In genomic region chrX:19849433-19850190, GRCh38 we compare ENCODE assay signal across 9 cellular contexts. TPM values are rescaled to one million over a fixed set of nuclear protein-coding genes. Genes with fewer than 3 reads are reported as not detected.
DNase-seq lines count a peak whose midpoint lies in the region; ATAC-seq and TF ChIP-seq lines count a peak whose summit lies in the region.
"Had no signal": no experiment of that assay in that cellular context is flagged by ENCODE, and none has a peak within 500 bp of the region (broad histone marks: within the 10 kb centered on the region; RNA-seq: fewer than 3 reads in every experiment).

No MANE protein-coding gene starts in this region.

- H3K4me3 Mint-ChIP-seq in CD4-positive, alpha-beta T cell: peak overlapping the region; percentile 71
- peak overlapping the region in 2 of 3 donors; percentile 9 to 41 for H3K4me3 Mint-ChIP-seq in T-cell
- no peak overlapping the region for H3K4me3 Mint-ChIP-seq in WTC11

- peak overlapping the region; percentile 80 for H3K27ac Mint-ChIP-seq in CD4-positive, alpha-beta T cell
- H3K27ac Mint-ChIP-seq in T-cell: peak overlapping the region; percentile 74 to 80
- H3K27ac Mint-ChIP-seq in WTC11: no peak overlapping the region

- H3K9ac ChIP-seq in mammary epithelial cell (ENCODE audit: insufficient read depth, low read length): no peak overlapping the region

- H3K4me1 ChIP-seq in mammary epithelial cell (ENCODE audit: insufficient read depth, low read length): peaks cover 3% of the 10 kb centered on the region

- TF ChIP-seq CTCF in CD4-positive, alpha-beta T cell (IDR thresholded peaks at IDR 0.05): no peak
- TF ChIP-seq CTCF in mammary epithelial cell (conservative IDR thresholded peaks at IDR 0.05 in 1 of 2, IDR thresholded peaks at IDR 0.05 in 1 of 2; ENCODE audit: extremely low read depth in 1 of 2, insufficient read depth in 1 of 2, low read depth in 1 of 2, low read length in 2 of 2) (no peak), WTC11 (IDR thresholded peaks at IDR 0.05) (no peak)

- no peak overlapping the region for H2AFZ ChIP-seq in mammary epithelial cell (ENCODE audit: low read depth, low read length)

- H3K27me3 ChIP-seq in CD4-positive, alpha-beta T cell (ENCODE audit: control insufficient read depth, insufficient read depth, low read length): no peaks in the 10 kb centered on the region
- H3K27me3 ChIP-seq in mammary epithelial cell (ENCODE audit: insufficient read depth, low read length): no peaks in the 10 kb centered on the region

- no peaks in the 10 kb centered on the region for H4K20me1 ChIP-seq in mammary epithelial cell (ENCODE audit: insufficient read depth, low read length)

- in situ Hi-C loops in mammary epithelial cell (cut with MboI; ENCODE audit: low sequenced_read_pairs in 2 of 2): no loop called here

- BruUV-seq in mammary epithelial cell (replicated peaks; lab: Mats Ljungman, UMichigan): no TSS peak

- CTCF ChIA-PET in CD4-positive, alpha-beta T cell (lab: Charles Lee): interaction anchor here (0.7 to 1.3 kb wide), 2 partner anchors 34 to 246 kb away, joined by 3 to 4 read pairs; no protein-coding TSS in a partner anchor
- CTCF ChIA-PET in T-cell (lab: Charles Lee): interaction anchor here in 1 of 2 donors (0.9 kb wide), 1 partner anchor 14 kb away, joined by 3 read pairs; no protein-coding TSS in a partner anchor
- CTCF ChIA-PET in mammary epithelial cell (lab: Charles Lee; ENCODE audit: low non-redundant PET): no interaction called here
- CTCF ChIA-PET in WTC11 (lab: Charles Lee): interaction anchor here (0.7 kb wide), 1 partner anchor 34 kb away, joined by 3 read pairs; no protein-coding TSS in a partner anchor

- H3K36me3 ChIP-seq in mammary epithelial cell (ENCODE audit: insufficient read depth, low read length): no peaks in the 10 kb centered on the region

- no peak overlapping the region for H3K4me3 ChIP-seq in mammary epithelial cell (replicated peaks in 1 of 3; ENCODE audit: insufficient read depth in 1 of 3, low read depth in 2 of 3, low read length in 3 of 3)

- no peaks in the 10 kb centered on the region for H3K9me3 Mint-ChIP-seq in CD4-positive, alpha-beta T cell
- H3K9me3 Mint-ChIP-seq in T-cell (no peaks in the 10 kb centered on the region), WTC11 (no peaks in the 10 kb centered on the region)

- no peak for DNase-seq in CD4-positive, alpha-beta T cell
- DNase-seq in T-cell (no peak), mammary epithelial cell (no peak), WTC11 (ENCODE audit: low spot score) (no peak), DMS79 treated with DMSO at 0.1 percent for 48 hours (lab: John Stamatoyannopoulos, UW) (no peak), OCI-M2 (lab: John Stamatoyannopoulos, UW; ENCODE audit: unreplicated experiment) (no peak)
- DNase-seq: COR-L47 had no signal

- intact Hi-C loops in CD4-positive, alpha-beta T cell (cut with DNase I, micrococcal nuclease): no loop called here
- intact Hi-C loops in mammary epithelial cell (cut with micrococcal nuclease): no loop called here

- dilution Hi-C loops in mammary epithelial cell (cut with HindIII; ENCODE audit: low sequenced_read_pairs): no loop called here

- peaks cover 7% of the 10 kb centered on the region for H3K36me3 Mint-ChIP-seq in CD4-positive, alpha-beta T cell (ENCODE audit: low read depth)
- H3K36me3 Mint-ChIP-seq in T-cell: peaks cover 6% of the 10 kb centered on the region
- no peaks in the 10 kb centered on the region for H3K36me3 Mint-ChIP-seq in WTC11

- ATAC-seq in CD4-positive, alpha-beta T cell (ENCODE audit: poor library complexity): peak; percentile 40
- peak; percentile 82 for ATAC-seq in GM19395 (IDR thresholded peaks at IDR 0.05; ENCODE audit: unreplicated experiment)
- ATAC-seq in HG03095 (IDR thresholded peaks at IDR 0.05; ENCODE audit: unreplicated experiment): peak; percentile 75
- ATAC-seq in T-cell (replicated peaks in 1 of 4): no peak
- no peak for ATAC-seq in WTC11

- H3K4me2 ChIP-seq in mammary epithelial cell (ENCODE audit: insufficient read depth, low read depth, low read length): no peak overlapping the region

- H3K27me3 Mint-ChIP-seq in CD4-positive, alpha-beta T cell: no peaks in the 10 kb centered on the region
- H3K27me3 Mint-ChIP-seq in T-cell (no peaks in the 10 kb centered on the region), WTC11 (ENCODE audit: low read depth) (no peaks in the 10 kb centered on the region)

- no peak overlapping the region for H3K27ac ChIP-seq in CD4-positive, alpha-beta T cell (ENCODE audit: low read depth, low read length)
- no peak overlapping the region for H3K27ac ChIP-seq in mammary epithelial cell (ENCODE audit: insufficient read depth, low read depth, low read length)

- WGBS in mammary epithelial cell (ENCODE audit: low coverage, missing lambda C conversion rate): 81% methylated on average over 10 of the region's 10 CpGs

- H3K4me1 Mint-ChIP-seq in CD4-positive, alpha-beta T cell (ENCODE audit: low read depth): peaks cover 44% of the 10 kb centered on the region
- H3K4me1 Mint-ChIP-seq in T-cell (peaks cover 33 to 56% (median 35%) of the 10 kb centered on the region in 3 donors), WTC11 (peaks cover 7% of the 10 kb centered on the region)

- no peaks in the 10 kb centered on the region for H3K79me2 ChIP-seq in mammary epithelial cell (ENCODE audit: insufficient read depth, low read length)

- POLR2A ChIA-PET in CD4-positive, alpha-beta T cell (lab: Charles Lee): interaction anchor here (1.5 to 1.8 kb wide), 2 partner anchors 9 to 20 kb away, joined by 3 to 5 read pairs; no protein-coding TSS in a partner anchor
- POLR2A ChIA-PET in T-cell (lab: Charles Lee) (interaction anchor here (0.6 to 0.9 kb wide), 3 partner anchors 9 to 290 kb away, joined by 3 to 9 read pairs (median 9); no protein-coding TSS in a partner anchor), WTC11 (lab: Charles Lee) (no interaction called here)

- H3K9me3 ChIP-seq in CD4-positive, alpha-beta T cell (ENCODE audit: control insufficient read depth, low read length): no peaks in the 10 kb centered on the region
- peaks cover 9% of the 10 kb centered on the region for H3K9me3 ChIP-seq in mammary epithelial cell (replicated peaks; ENCODE audit: insufficient read depth, low read length)

TF ChIP-seq in WTC11, 78 proteins besides CTCF, POLR2A, EP300 and RAD21:
- no peak for TF ChIP-seq ZNF263 (CRISPR knock-in tag; IDR thresholded peaks at IDR 0.05; ENCODE audit: low read depth)
- no peak for TF ChIP-seq ZBTB43 (CRISPR knock-in tag; IDR thresholded peaks at IDR 0.05)
- no peak for TF ChIP-seq SMAD3 (CRISPR knock-in tag; IDR thresholded peaks at IDR 0.05; ENCODE audit: borderline replicate concordance)
- no peak for TF ChIP-seq SOX15 (CRISPR knock-in tag; IDR thresholded peaks at IDR 0.05)
- no peak for TF ChIP-seq TEAD1 (CRISPR knock-in tag; IDR thresholded peaks at IDR 0.05)
- no peak for TF ChIP-seq AFF4 (CRISPR knock-in tag; IDR thresholded peaks at IDR 0.05; ENCODE audit: borderline replicate concordance)
- TF ChIP-seq NR2C2 (CRISPR knock-in tag; IDR thresholded peaks at IDR 0.05): no peak
- TF ChIP-seq TCF7 (CRISPR knock-in tag; IDR thresholded peaks at IDR 0.05; ENCODE audit: low read depth): no peak
- TF ChIP-seq ATF1 (CRISPR knock-in tag; IDR thresholded peaks at IDR 0.05): no peak
- TF ChIP-seq CBFB (CRISPR knock-in tag; IDR thresholded peaks at IDR 0.05; ENCODE audit: low read depth): no peak
TF ChIP-seq in WTC11: peak in this region for 0.

RNA-seq across cellular contexts. Expression of gene SH3KBP1, which starts 37.8 kb away (rescaled TPM):
- total RNA-seq in CD4-positive, alpha-beta T cell: 10 to 100 TPM; 64.7 to 65.9 TPM
- total RNA-seq in T-cell: 100 to 1,000 TPM; 101 to 143 (median 114) TPM
- 10 to 100 TPM; 16.2 to 56.3 TPM for total RNA-seq in mammary epithelial cell
- 39.8 TPM for polyA plus RNA-seq in mammary epithelial cell
- 21.9 TPM for polyA minus RNA-seq in mammary epithelial cell
- total RNA-seq in WTC11 (2021): 15.9 to 18.6 TPM (median 18.3 TPM) in 3 replicates

Comparison
In these comparisons a context has a peak if more than half of its experiments do, and no peak if none do; other contexts are left out.
1. ATAC-seq: peak in CD4-positive, alpha-beta T cell (single experiment), GM19395 (single experiment) and HG03095 (single experiment); none in T-cell (0 of 4) and WTC11 (single experiment).